ENCODE assay signal across 8 cellular contexts in the genomic region with DNA sequence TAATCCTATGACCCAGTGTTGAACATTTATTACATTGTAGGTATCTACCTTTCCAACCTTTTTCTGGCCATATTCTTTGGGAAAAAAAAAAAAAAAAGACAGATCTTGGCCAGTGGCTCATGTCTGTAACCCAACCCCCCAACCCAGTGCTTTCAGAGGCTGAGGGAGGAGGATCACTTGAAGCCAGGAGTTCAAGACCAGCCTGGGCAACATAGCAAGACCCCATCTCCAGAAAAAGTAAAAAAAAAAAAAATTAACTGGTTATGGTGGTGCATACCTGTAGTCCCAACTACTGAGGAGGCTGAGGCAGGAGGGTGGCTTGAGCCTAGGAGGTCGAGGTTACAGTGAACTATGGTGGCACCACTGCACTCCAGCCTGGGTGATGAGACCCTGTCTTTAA.
"Had no signal": no experiment of that assay in that cellular context is flagged by ENCODE, and none has a peak within 500 bp of the region (broad histone marks: within the 10 kb centered on the region; RNA-seq: fewer than 3 reads in every experiment).

No MANE protein-coding gene starts in this region.

- ATAC-seq: GM12878 had no signal

- H3K4me3 ChIP-seq: GM12878 had no signal

- DNase-seq: GDM1, GF-D8 had no signal

- FAIRE-seq: G401.6, GM12878, GM12891, GM12892, GM18507, GM19239 had no signal
